ENCODE assay signal across 8 cellular contexts in genomic region chr20:35145141-35145564, GRCh38. TPM values are rescaled to one million over a fixed set of nuclear protein-coding genes. Genes with fewer than 3 reads are reported as not detected.
DNase-seq lines count a peak whose midpoint lies in the region; ATAC-seq and TF ChIP-seq lines count a peak whose summit lies in the region.

No MANE protein-coding gene starts in this region.

- peaks cover 25% of the 10 kb centered on the region for H3K4me1 ChIP-seq in body of pancreas

- H3K27ac ChIP-seq in body of pancreas = peak overlapping the region in 1 of 4 donors; percentile 10

- H3K9me3 ChIP-seq in body of pancreas = no peaks in the 10 kb centered on the region

- TF ChIP-seq POLR2A in body of pancreas (IDR thresholded peaks at IDR 0.05) = no peak

- intact Hi-C loops in body of pancreas (cut with DNase I) = loop anchor here (10.0 kb wide), 2 partner anchors 130 to 310 kb away; partner anchors contain the start of genes CEP250 and MMP24OS

- H3K4me3 ChIP-seq in body of pancreas = no peak overlapping the region

- ATAC-seq in HG03460 (IDR thresholded peaks at IDR 0.05; ENCODE audit: unreplicated experiment) (peak; percentile 27), body of pancreas (no peak), HG03159 (IDR thresholded peaks at IDR 0.05; ENCODE audit: unreplicated experiment) (no peak), GM18868 (IDR thresholded peaks at IDR 0.05; ENCODE audit: unreplicated experiment) (no peak)

- peak; percentile 32 for DNase-seq in DMS153 treated with DMSO at 0.1 percent for 48 hours (lab: John Stamatoyannopoulos, UW; ENCODE audit: unreplicated experiment)
- DNase-seq in NCI-H82 treated with DMSO at 0.1 percent for 48 hours (lab: John Stamatoyannopoulos, UW; ENCODE audit: unreplicated experiment) = peak; percentile 65
- DNase-seq in body of pancreas = peak in 2 of 4 donors; percentile 22 to 52
- DNase-seq in iris pigment epithelial cell (ENCODE audit: low read depth) = peak; percentile 62
- peak; percentile 36 for DNase-seq in stromal cell of bone marrow (ENCODE audit: low read depth)

- WGBS in body of pancreas, 2 donors = 24 to 35% methylated on average over 2 of the region's 2 CpGs

- H3K36me3 ChIP-seq in body of pancreas (replicated peaks in 1 of 2; ENCODE audit: insufficient read depth in 1 of 2, low read depth in 2 of 2) = peaks cover 0 to 5% of the 10 kb centered on the region in 2 donors

- TF ChIP-seq CTCF in body of pancreas (IDR thresholded peaks at IDR 0.05) = peak in 6 of 7 experiments; percentile 21 to 98 (median 62)

- no peaks in the 10 kb centered on the region for H3K27me3 ChIP-seq in body of pancreas

RNA-seq across cellular contexts. Expression of gene EDEM2, which starts 2.0 kb away (rescaled TPM):
- total RNA-seq in body of pancreas = 10 to 100 TPM; 18.1 to 24.6 TPM

RNA-seq across cellular contexts. Expression of gene PROCR, which starts 26.7 kb away (rescaled TPM):
- total RNA-seq in body of pancreas = 10 to 100 TPM in 1 of 2 donors, 1 to 10 TPM in 1; 4.0 to 14.8 TPM

RNA-seq across cellular contexts. Expression of gene TRPC4AP, which starts 52.5 kb away (rescaled TPM):
- 10 to 100 TPM; 44.1 to 57.4 TPM for total RNA-seq in body of pancreas
